8 cellular contexts compared by ENCODE assay signal in genomic region chr19:48480476-48481190, GRCh38. TPM values are rescaled to one million over a fixed set of nuclear protein-coding genes. Genes with fewer than 3 reads are reported as not detected.
DNase-seq lines count a peak whose midpoint lies in the region; ATAC-seq and TF ChIP-seq lines count a peak whose summit lies in the region.

No MANE protein-coding gene starts in this region.

- H3K4me1 ChIP-seq in heart left ventricle (peaks cover 0 to 27% (median 19%) of the 10 kb centered on the region in 12 donors), sigmoid colon (peaks cover 0 to 25% (median 11%) of the 10 kb centered on the region in 4 donors)

- H3K36me3 ChIP-seq in heart left ventricle (peaks cover 2 to 36% (median 34%) of the 10 kb centered on the region in 9 donors), sigmoid colon (peaks cover 8 to 40% (median 22%) of the 10 kb centered on the region in 4 donors)

- H3K27ac ChIP-seq in heart left ventricle, result peak overlapping the region; percentile 69 to 97 (median 92)
- peak overlapping the region; percentile 86 to 93 (median 90) for H3K27ac ChIP-seq in sigmoid colon

- H3K4me3 ChIP-seq in heart left ventricle (peak overlapping the region; percentile 25 to 72 (median 60)), sigmoid colon (peak overlapping the region; percentile 50 to 62 (median 54))

- intact Hi-C loops in heart left ventricle (cut with DNase I) (no loop called here), sigmoid colon (cut with DNase I) (no loop called here)

- ATAC-seq in heart left ventricle (peak; percentile 49 to 73 (median 62)), HG03378 (IDR thresholded peaks at IDR 0.05; ENCODE audit: unreplicated experiment) (no peak)

- TF ChIP-seq CTCF in heart left ventricle (IDR thresholded peaks at IDR 0.05) (peak in 3 of 12 donors; percentile 10 to 27 (median 10)), sigmoid colon (IDR thresholded peaks at IDR 0.05) (no peak)

- H3K9me3 ChIP-seq in heart left ventricle (no peaks in the 10 kb centered on the region), sigmoid colon (no peaks in the 10 kb centered on the region)

- TF ChIP-seq POLR2A in heart left ventricle (IDR thresholded peaks at IDR 0.05) (no peak), sigmoid colon (IDR thresholded peaks at IDR 0.05) (no peak)

- H3K27me3 ChIP-seq in heart left ventricle, result no peaks in the 10 kb centered on the region
- no peaks in the 10 kb centered on the region for H3K27me3 ChIP-seq in sigmoid colon

- WGBS in heart left ventricle, 4 donors, result 1 to 5% (median 2%) methylated on average over 34 to 50 of the region's 50 CpGs
- WGBS in sigmoid colon, 2 donors, result 3 to 9% methylated on average over 50 of the region's 50 CpGs

- peak; percentile 22 for DNase-seq in NCI-H1105 treated with DMSO at 0.1 percent for 48 hours (lab: John Stamatoyannopoulos, UW)
- no peak for DNase-seq in NCI-H1105 (lab: John Stamatoyannopoulos, UW)
- DNase-seq in activated naive CD4-positive, alpha-beta T cell treated with anti-CD3 and anti-CD28 coated beads, Interleukin-2, amount 50 U/mL, for 16 hours, result peak; percentile 60
- peak in 4 of 5 donors; percentile 61 to 83 (median 64) for DNase-seq in heart left ventricle
- DNase-seq in sigmoid colon, result no peak
- DNase-seq in GF-D8 (lab: John Stamatoyannopoulos, UW), result no peak
- DNase-seq in NCI-H2029 (lab: John Stamatoyannopoulos, UW), result no peak

- no peak for TF ChIP-seq EP300 in sigmoid colon (IDR thresholded peaks at IDR 0.05)

RNA-seq across cellular contexts. Expression of gene CYTH2, which starts 11.5 kb away (rescaled TPM):
- total RNA-seq in heart left ventricle (10 to 100 TPM; 12.3 to 47.3 (median 31.0) TPM), sigmoid colon (10 to 100 TPM; 30.0 to 49.3 (median 35.8) TPM)
- polyA plus RNA-seq in heart left ventricle (10 to 100 TPM; 21.0 to 55.3 TPM), sigmoid colon (10 to 100 TPM; 52.8 to 71.4 (median 64.9) TPM)

RNA-seq across cellular contexts. Expression of gene KCNJ14, which starts 25.3 kb away (rescaled TPM):
- total RNA-seq in heart left ventricle (1 to 10 TPM in 1 of 9 donors, under 1 TPM in 8; 0.20 to 2.0 (median 0.40) TPM), sigmoid colon (1 to 10 TPM in 1 of 4 donors, under 1 TPM in 3; 0.16 to 1.4 (median 0.49) TPM)
- polyA plus RNA-seq in heart left ventricle (under 1 TPM; 0.23 to 0.83 TPM), sigmoid colon (under 1 TPM in 2 of 3 donors, not detected in 1; under 0.01 to 0.61 TPM)

RNA-seq across cellular contexts. Expression of gene LMTK3, which starts 31.0 kb away (rescaled TPM):
- total RNA-seq in heart left ventricle (1 to 10 TPM in 6 of 9 donors, under 1 TPM in 3; 0.50 to 1.9 (median 1.4) TPM), sigmoid colon (1 to 10 TPM in 1 of 4 donors, under 1 TPM in 1, not detected in 2; 0.14 to 1.1 TPM)
- polyA plus RNA-seq in heart left ventricle (under 1 TPM; 0.19 to 0.99 TPM), sigmoid colon (1 to 10 TPM in 1 of 3 donors, under 1 TPM in 1, not detected in 1; 0.23 to 1.7 TPM)

RNA-seq across cellular contexts. Expression of gene GRWD1, which starts 34.9 kb away (rescaled TPM):
- 10 to 100 TPM; 13.9 to 24.7 (median 19.0) TPM for total RNA-seq in heart left ventricle
- 10 to 100 TPM in 1 of 2 donors, 1 to 10 TPM in 1; 5.1 to 35.4 TPM for polyA plus RNA-seq in heart left ventricle
- total RNA-seq in sigmoid colon, result 10 to 100 TPM; 12.5 to 25.5 (median 17.6) TPM
- polyA plus RNA-seq in sigmoid colon, result 10 to 100 TPM in 1 of 3 donors, 1 to 10 TPM in 2; 7.8 to 21.5 (median 9.9) TPM

Comparison
In these comparisons a context has a peak if more than half of its experiments do, and no peak if none do; other contexts are left out.
1. DNase-seq: peak in NCI-H1105 treated with DMSO at 0.1 percent for 48 hours (single experiment), activated naive CD4-positive, alpha-beta T cell treated with anti-CD3 and anti-CD28 coated beads, Interleukin-2, amount 50 U/mL, for 16 hours (single experiment) and heart left ventricle (4 of 5); none in NCI-H1105 (single experiment), sigmoid colon (single experiment), GF-D8 (single experiment) and NCI-H2029 (single experiment).